ENCODE assay signal across 8 cellular contexts in the genomic region with DNA sequence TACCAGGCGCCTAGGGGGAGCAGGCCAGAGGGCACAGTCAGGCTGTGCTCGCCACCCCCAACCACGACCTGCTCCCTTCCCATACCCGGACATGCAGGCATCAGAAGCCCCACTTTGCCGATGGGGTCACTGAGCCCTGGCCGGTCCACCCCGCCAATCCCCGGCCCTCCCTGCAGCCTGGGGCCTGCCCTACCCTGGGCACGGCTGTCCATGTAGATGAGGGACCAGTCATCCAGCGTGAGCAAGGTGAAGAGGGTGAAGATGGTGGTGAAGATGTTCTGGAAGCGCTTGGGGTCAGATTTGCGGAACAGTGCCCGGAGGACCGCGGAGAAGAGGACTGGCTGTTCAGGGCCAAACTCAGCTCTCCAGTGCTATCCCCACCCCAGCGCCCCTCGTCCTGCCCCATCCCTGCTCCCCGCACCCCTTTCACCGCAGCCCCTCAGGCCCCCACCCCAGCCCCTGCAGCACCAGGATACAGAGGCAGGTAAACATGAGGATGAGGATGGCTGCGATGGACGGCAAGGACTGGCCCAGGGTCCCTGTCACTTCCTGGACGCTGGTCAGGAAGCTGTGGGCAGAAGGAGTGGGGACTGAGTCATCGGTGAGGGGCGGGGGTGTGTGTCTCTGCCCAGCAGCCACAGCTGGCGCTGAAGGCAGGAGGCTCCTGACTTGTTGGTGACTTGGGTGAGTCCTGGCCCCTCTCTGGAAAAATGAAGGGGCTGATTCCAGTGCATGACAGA. TPM values are rescaled to one million over a fixed set of nuclear protein-coding genes. Genes with fewer than 3 reads are reported as not detected.
A peak's percentile ranks its signal among the peaks of the same experiment; 100 is the strongest.
DNase-seq lines count a peak whose midpoint lies in the region; ATAC-seq, FAIRE-seq and TF ChIP-seq lines count a peak whose summit lies in the region.

No MANE protein-coding gene starts in this region.

- intact Hi-C loops in activated T-helper 1 cell treated with anti-CD3 and anti-CD28 coated beads, Interleukin-12 subunit alpha, Interleukin-12 subunit beta, Interleukin-2, Interleukin-4 antibody, amounts not matched to agents 30 ng/mL and 10 ng/mL and 1 ng/mL, durations not matched to agents 14 hours and 24 hours and 36 hours (cut with micrococcal nuclease), result no loop called here
- intact Hi-C loops in left lung (cut with DNase I), result no loop called here

- no peaks in the 10 kb centered on the region for H3K9me3 Mint-ChIP-seq in activated T-helper 1 cell treated with anti-CD3 and anti-CD28 coated beads, Interleukin-12 subunit alpha, Interleukin-12 subunit beta, Interleukin-2, Interleukin-4 antibody, amounts not matched to agents 30 ng/mL and 10 ng/mL and 1 ng/mL, durations not matched to agents 14 hours and 24 hours and 36 hours

- H3K4me3 ChIP-seq in left lung, result peak overlapping the region in 1 of 2 donors; percentile 21

- H3K9me3 ChIP-seq in left lung, result no peaks in the 10 kb centered on the region

- H3K27me3 Mint-ChIP-seq in activated T-helper 1 cell treated with anti-CD3 and anti-CD28 coated beads, Interleukin-12 subunit alpha, Interleukin-12 subunit beta, Interleukin-2, Interleukin-4 antibody, amounts not matched to agents 30 ng/mL and 10 ng/mL and 1 ng/mL, durations not matched to agents 14 hours and 24 hours and 36 hours (ENCODE audit: insufficient read depth), result peaks cover 8% of the 10 kb centered on the region

- ATAC-seq in left lung (peak; percentile 67), HG03520 (IDR thresholded peaks at IDR 0.05; ENCODE audit: unreplicated experiment) (no peak), left lobe of liver (no peak)

- TF ChIP-seq POLR2A in GM12891 (IDR thresholded peaks at IDR 0.05; ENCODE audit: low read depth, low read length), result no peak

- FAIRE-seq in GM12891 (lab: Jason Lieb, UNC), result no peak

- H3K27ac Mint-ChIP-seq in activated T-helper 1 cell treated with anti-CD3 and anti-CD28 coated beads, Interleukin-12 subunit alpha, Interleukin-12 subunit beta, Interleukin-2, Interleukin-4 antibody, amounts not matched to agents 30 ng/mL and 10 ng/mL and 1 ng/mL, durations not matched to agents 14 hours and 24 hours and 36 hours, result peak overlapping the region; percentile 61

- H3K4me3 Mint-ChIP-seq in activated T-helper 1 cell treated with anti-CD3 and anti-CD28 coated beads, Interleukin-12 subunit alpha, Interleukin-12 subunit beta, Interleukin-2, Interleukin-4 antibody, amounts not matched to agents 30 ng/mL and 10 ng/mL and 1 ng/mL, durations not matched to agents 14 hours and 24 hours and 36 hours, result peak overlapping the region; percentile 5

- in situ Hi-C loops in KBM-7 (cut with MboI; ENCODE audit: low pct_unique_long_range_greater_than_20kb, low sequenced_read_pairs), result no loop called here

- H3K36me3 ChIP-seq in left lung, result no peaks in the 10 kb centered on the region

- H3K36me3 Mint-ChIP-seq in activated T-helper 1 cell treated with anti-CD3 and anti-CD28 coated beads, Interleukin-12 subunit alpha, Interleukin-12 subunit beta, Interleukin-2, Interleukin-4 antibody, amounts not matched to agents 30 ng/mL and 10 ng/mL and 1 ng/mL, durations not matched to agents 14 hours and 24 hours and 36 hours (ENCODE audit: low read depth), result no peaks in the 10 kb centered on the region

- H3K4me1 ChIP-seq in left lung, result peaks cover 6 to 28% of the 10 kb centered on the region in 2 donors

- DNase-seq in AG20443 (ENCODE audit: low spot score), result peak; percentile 93
- DNase-seq in KBM-7, result peak; percentile 49
- DNase-seq in activated T-helper 1 cell treated with anti-CD3 and anti-CD28 coated beads, Interleukin-12 subunit alpha, Interleukin-12 subunit beta, Interleukin-2, Interleukin-4 antibody, amounts not matched to agents 30 ng/mL and 10 ng/mL and 1 ng/mL, durations not matched to agents 14 hours and 24 hours and 36 hours (ENCODE audit: low spot score), result no peak
- DNase-seq in left lung, result peak; percentile 76 to 92
- DNase-seq in NCI-H1417 (lab: John Stamatoyannopoulos, UW), result no peak
- DNase-seq in GM12891 (ENCODE audit: insufficient read length, low spot score), result no peak
- no peak for DNase-seq in left lobe of liver (ENCODE audit: low spot score)

- no peak for TF ChIP-seq CTCF in left lung (IDR thresholded peaks at IDR 0.05)

- H3K4me1 Mint-ChIP-seq in activated T-helper 1 cell treated with anti-CD3 and anti-CD28 coated beads, Interleukin-12 subunit alpha, Interleukin-12 subunit beta, Interleukin-2, Interleukin-4 antibody, amounts not matched to agents 30 ng/mL and 10 ng/mL and 1 ng/mL, durations not matched to agents 14 hours and 24 hours and 36 hours (ENCODE audit: low read depth), result peaks cover 13% of the 10 kb centered on the region

- H3K27me3 ChIP-seq in left lung, result peaks cover 0 to 16% of the 10 kb centered on the region in 2 donors

- H3K27ac ChIP-seq in left lung, result peak overlapping the region in 1 of 2 donors; percentile 23

TF ChIP-seq in GM12891, 5 proteins besides CTCF, POLR2A, EP300 and RAD21:
- no peak for TF ChIP-seq POLR2AphosphoS5 (IDR thresholded peaks at IDR 0.05; ENCODE audit: low read depth, low read length)
- no peak for TF ChIP-seq POU2F2 (IDR thresholded peaks at IDR 0.05; ENCODE audit: low read depth, low read length)
- TF ChIP-seq PAX5 (IDR thresholded peaks at IDR 0.05; ENCODE audit: insufficient read depth, low read length, severe bottlenecking), result no peak
- no peak for TF ChIP-seq TAF1 (IDR thresholded peaks at IDR 0.05; ENCODE audit: low read depth, low read length)
- TF ChIP-seq SPI1 (IDR thresholded peaks at IDR 0.05; ENCODE audit: low read depth, low read length), result no peak

RNA-seq across cellular contexts. Expression of gene CATSPER1, which starts 5.5 kb away (rescaled TPM):
- 0.18 and 0.76 TPM in 2 replicates for total RNA-seq in activated T-helper 1 cell treated with anti-CD3 and anti-CD28 coated beads, Interleukin-12 subunit alpha, Interleukin-12 subunit beta, Interleukin-2, Interleukin-4 antibody, amounts not matched to agents 30 ng/mL and 10 ng/mL and 1 ng/mL, durations not matched to agents 14 hours and 24 hours and 36 hours
- total RNA-seq in left lung (1 to 10 TPM; 1.2 to 2.6 TPM), left lobe of liver (not detected)
- polyA plus RNA-seq in GM12891 (2012; ENCODE audit: low read depth, missing spikeins), result not detected

RNA-seq across cellular contexts. Expression of gene CST6, which starts 9.0 kb away (rescaled TPM):
- total RNA-seq in activated T-helper 1 cell treated with anti-CD3 and anti-CD28 coated beads, Interleukin-12 subunit alpha, Interleukin-12 subunit beta, Interleukin-2, Interleukin-4 antibody, amounts not matched to agents 30 ng/mL and 10 ng/mL and 1 ng/mL, durations not matched to agents 14 hours and 24 hours and 36 hours, result 1.7 and 2.0 TPM in 2 replicates
- total RNA-seq in left lung (10 to 100 TPM; 20.3 to 46.5 TPM), left lobe of liver (not detected)
- not detected for polyA plus RNA-seq in GM12891 (2012; ENCODE audit: low read depth, missing spikeins)

RNA-seq across cellular contexts. Expression of gene BANF1, which starts 18.5 kb away (rescaled TPM):
- total RNA-seq in activated T-helper 1 cell treated with anti-CD3 and anti-CD28 coated beads, Interleukin-12 subunit alpha, Interleukin-12 subunit beta, Interleukin-2, Interleukin-4 antibody, amounts not matched to agents 30 ng/mL and 10 ng/mL and 1 ng/mL, durations not matched to agents 14 hours and 24 hours and 36 hours, result 282 and 284 TPM in 2 replicates
- total RNA-seq in left lung (100 to 1,000 TPM; 161 to 183 TPM), left lobe of liver (67.3 TPM)
- 206 TPM for polyA plus RNA-seq in GM12891 (2012; ENCODE audit: low read depth, missing spikeins)

RNA-seq across cellular contexts. Expression of gene EIF1AD, which starts 18.8 kb away (rescaled TPM):
- total RNA-seq in activated T-helper 1 cell treated with anti-CD3 and anti-CD28 coated beads, Interleukin-12 subunit alpha, Interleukin-12 subunit beta, Interleukin-2, Interleukin-4 antibody, amounts not matched to agents 30 ng/mL and 10 ng/mL and 1 ng/mL, durations not matched to agents 14 hours and 24 hours and 36 hours, result 69.0 and 70.7 TPM in 2 replicates
- total RNA-seq in left lung, result 10 to 100 TPM; 28.4 to 30.5 TPM
- polyA plus RNA-seq in GM12891 (2012; ENCODE audit: low read depth, missing spikeins), result 20.3 TPM
- total RNA-seq in left lobe of liver, result 12.7 TPM

RNA-seq across cellular contexts. Expression of gene GAL3ST3, which starts 28.2 kb away (rescaled TPM):
- total RNA-seq in activated T-helper 1 cell treated with anti-CD3 and anti-CD28 coated beads, Interleukin-12 subunit alpha, Interleukin-12 subunit beta, Interleukin-2, Interleukin-4 antibody, amounts not matched to agents 30 ng/mL and 10 ng/mL and 1 ng/mL, durations not matched to agents 14 hours and 24 hours and 36 hours, result 0.34 TPM in 1 of 2 replicates, not detected in the other
- total RNA-seq in left lung (not detected), left lobe of liver (not detected)
- 0.10 TPM for polyA plus RNA-seq in GM12891 (2012; ENCODE audit: low read depth, missing spikeins)

Comparison
In these comparisons a context has a peak if more than half of its experiments do, and no peak if none do; other contexts are left out.
1. DNase-seq: peak in AG20443 (single experiment), KBM-7 (single experiment) and left lung (2 of 2); none in activated T-helper 1 cell treated with anti-CD3 and anti-CD28 coated beads, Interleukin-12 subunit alpha, Interleukin-12 subunit beta, Interleukin-2, Interleukin-4 antibody, amounts not matched to agents 30 ng/mL and 10 ng/mL and 1 ng/mL, durations not matched to agents 14 hours and 24 hours and 36 hours (single experiment), NCI-H1417 (0 of 3), GM12891 (single experiment) and left lobe of liver (single experiment).